19 cellular contexts compared by ENCODE assay signal in the genomic region with DNA sequence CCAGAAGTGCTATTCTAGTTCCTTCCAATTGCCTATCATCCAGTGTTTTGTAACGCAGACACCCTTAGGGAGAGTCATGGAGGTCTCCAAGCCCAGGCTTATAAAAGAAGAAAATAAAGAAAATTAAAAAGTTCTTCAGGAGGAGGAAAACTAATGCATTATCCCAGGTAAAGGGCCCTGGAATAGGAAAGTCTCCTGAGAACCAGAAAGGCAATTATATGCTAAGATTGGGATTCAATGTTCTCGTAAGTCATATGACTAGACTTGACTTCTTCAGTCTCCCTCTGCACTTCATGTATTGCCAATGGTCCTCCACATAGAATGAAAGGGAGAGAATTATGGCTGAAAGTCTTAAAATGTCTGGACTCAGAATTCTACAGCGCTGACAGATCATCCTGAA.
"Had no signal": no experiment of that assay in that cellular context is flagged by ENCODE, and none has a peak within 500 bp of the region (broad histone marks: within the 10 kb centered on the region; RNA-seq: fewer than 3 reads in every experiment).

No MANE protein-coding gene starts in this region.

- H3K9me3 ChIP-seq: colonic mucosa, spleen, tibial artery, upper lobe of right lung, vagina had no signal

- FAIRE-seq: endothelial cell of umbilical vein had no signal

- H3K36me3 ChIP-seq: colonic mucosa, spleen, tibial artery, upper lobe of right lung, vagina had no signal

- H3K27me3 ChIP-seq: colonic mucosa, foreskin keratinocyte, spleen, tibial artery, upper lobe of right lung, vagina had no signal

- H3K4me3 Mint-ChIP-seq: endodermal cell; natural killer cell treated with Interleukin-12 subunit alpha and Interleukin-12 subunit beta and Interleukin-15 and Interleukin-18, amount 100 ng/mL, for 72 hours; stimulated activated memory B cell treated with anti-CD40 and anti-IgM and Interleukin-4, amounts not matched to agents 10 μg/mL and 1 μg/mL and 100 μg/mL, for 72 hours; stimulated activated naive CD8-positive, alpha-beta T cell treated with anti-CD3 and anti-CD28 coated beads, Interleukin-15, amount 100 ng/mL, for 72 hours had no signal

- H3K27me3 Mint-ChIP-seq: stimulated activated memory B cell treated with anti-CD40 and anti-IgM and Interleukin-4, amounts not matched to agents 10 μg/mL and 1 μg/mL and 100 μg/mL, for 72 hours; stimulated activated naive CD8-positive, alpha-beta T cell treated with anti-CD3 and anti-CD28 coated beads, Interleukin-15, amount 100 ng/mL, for 72 hours had no signal

- ATAC-seq: foreskin keratinocyte; left lobe of liver; natural killer cell treated with Interleukin-12 subunit alpha and Interleukin-12 subunit beta and Interleukin-15 and Interleukin-18, amount 100 ng/mL, for 72 hours; stimulated activated naive CD8-positive, alpha-beta T cell treated with anti-CD3 and anti-CD28 coated beads, Interleukin-15, amount 100 ng/mL, for 72 hours; upper lobe of right lung had no signal

- H3K9me3 Mint-ChIP-seq: endodermal cell; natural killer cell treated with Interleukin-12 subunit alpha and Interleukin-12 subunit beta and Interleukin-15 and Interleukin-18, amount 100 ng/mL, for 72 hours; stimulated activated naive CD8-positive, alpha-beta T cell treated with anti-CD3 and anti-CD28 coated beads, Interleukin-15, amount 100 ng/mL, for 72 hours had no signal

- H3K36me3 Mint-ChIP-seq: natural killer cell treated with Interleukin-12 subunit alpha and Interleukin-12 subunit beta and Interleukin-15 and Interleukin-18, amount 100 ng/mL, for 72 hours; stimulated activated memory B cell treated with anti-CD40 and anti-IgM and Interleukin-4, amounts not matched to agents 10 μg/mL and 1 μg/mL and 100 μg/mL, for 72 hours had no signal

- H3K4me3 ChIP-seq: colonic mucosa, spleen, tibial artery, upper lobe of right lung, vagina had no signal

- H3K4me1 ChIP-seq: colonic mucosa, foreskin keratinocyte, spleen, tibial artery, upper lobe of right lung, vagina had no signal

- H3K4me1 Mint-ChIP-seq: stimulated activated memory B cell treated with anti-CD40 and anti-IgM and Interleukin-4, amounts not matched to agents 10 μg/mL and 1 μg/mL and 100 μg/mL, for 72 hours; stimulated activated naive CD8-positive, alpha-beta T cell treated with anti-CD3 and anti-CD28 coated beads, Interleukin-15, amount 100 ng/mL, for 72 hours had no signal

- DNase-seq: colonic mucosa; dermis blood vessel endothelial cell; effector CD4-positive, alpha-beta T cell; endodermal cell; erythroblast; foreskin keratinocyte; mammary epithelial cell; spleen; stimulated activated CD4-positive, alpha-beta T cell treated with anti-CD3 and anti-CD28 coated beads, Interleukin-15, amount 100 ng/mL, for 24 hours; stimulated activated CD4-positive, alpha-beta T cell treated with anti-CD3 and anti-CD28 coated beads, Interleukin-1b, Interleukin-23, amount 100 ng/mL, for 48 hours; stimulated activated CD4-positive, alpha-beta T cell treated with anti-CD3 and anti-CD28 coated beads, Interleukin-4, amount 100 ng/mL, for 24 hours; stimulated activated naive CD8-positive, alpha-beta T cell treated with anti-CD3 and anti-CD28 coated beads, Interleukin-15, amount 100 ng/mL, for 72 hours; tibial artery; upper lobe of right lung had no signal

- H3K27ac Mint-ChIP-seq: endodermal cell; natural killer cell treated with Interleukin-12 subunit alpha and Interleukin-12 subunit beta and Interleukin-15 and Interleukin-18, amount 100 ng/mL, for 72 hours; stimulated activated memory B cell treated with anti-CD40 and anti-IgM and Interleukin-4, amounts not matched to agents 10 μg/mL and 1 μg/mL and 100 μg/mL, for 72 hours; stimulated activated naive CD8-positive, alpha-beta T cell treated with anti-CD3 and anti-CD28 coated beads, Interleukin-15, amount 100 ng/mL, for 72 hours had no signal

- H3K27ac ChIP-seq: colonic mucosa, foreskin keratinocyte, spleen, tibial artery, upper lobe of right lung, vagina had no signal
